Comparison of ENCODE assay signal across 21 cellular contexts in genomic region chr10:36344816-36345215, GRCh38.
"Had no signal": no experiment of that assay in that cellular context is flagged by ENCODE, and none has a peak within 500 bp of the region (broad histone marks: within the 10 kb centered on the region; RNA-seq: fewer than 3 reads in every experiment).

No MANE protein-coding gene starts in this region.

- H3K4me1 ChIP-seq: body of pancreas, esophagus muscularis mucosa, neural progenitor cell, right atrium auricular region, thyroid gland had no signal

- ATAC-seq: activated CD4-positive, alpha-beta T cell treated with anti-CD3 and anti-CD28 coated beads for 36 hours; body of pancreas; heart right ventricle; left colon; naive thymus-derived CD4-positive, alpha-beta T cell; stimulated activated naive CD8-positive, alpha-beta T cell treated with anti-CD3 and anti-CD28 coated beads, Interleukin-15, Interleukin-2, amounts not matched to agents 100 U/mL and 50 U/mL, for 24 hours; WTC11 had no signal

- H3K4me3 ChIP-seq: body of pancreas, esophagus muscularis mucosa, heart right ventricle, neural progenitor cell, right atrium auricular region, thyroid gland had no signal

- H3K27ac ChIP-seq: body of pancreas, esophagus muscularis mucosa, neural progenitor cell, right atrium auricular region, thyroid gland had no signal

- DNase-seq: activated CD4-positive, alpha-beta T cell treated with anti-CD3 and anti-CD28 coated beads for 36 hours; activated CD4-positive, alpha-beta T cell treated with anti-CD3 and anti-CD28 coated beads, Interleukin-2, amount 50 U/mL, for 4 hours; activated CD8-positive, alpha-beta memory T cell treated with anti-CD3 and anti-CD28 coated beads for 24 hours; activated CD8-positive, alpha-beta memory T cell treated with anti-CD3 and anti-CD28 coated beads, Interleukin-2, amount 50 U/mL, for 4 hours; activated naive CD4-positive, alpha-beta T cell treated with Interleukin-2 at 50 U/mL for 16 hours; activated naive CD8-positive, alpha-beta T cell treated with anti-CD3 and anti-CD28 coated beads for 36 hours; activated T-cell treated with anti-CD3 and anti-CD28 coated beads, Interleukin-2, amount 50 U/mL, for 24 hours; amygdala; body of pancreas; heart right ventricle; left colon; naive thymus-derived CD4-positive, alpha-beta T cell; stimulated activated CD4-positive, alpha-beta T cell treated with anti-CD3 and anti-CD28 coated beads, Interleukin-12 subunit alpha, Interleukin-12 subunit beta, amount 100 ng/mL, for 4 hours; stimulated activated CD4-positive, alpha-beta T cell treated with anti-CD3 and anti-CD28 coated beads, Interleukin-4, amount 100 ng/mL, for 4 hours; stimulated activated naive CD8-positive, alpha-beta T cell treated with anti-CD3 and anti-CD28 coated beads, Interleukin-15, Interleukin-2, amounts not matched to agents 100 U/mL and 50 U/mL, for 24 hours; T-helper 9 cell; thyroid gland had no signal

- H2AFZ ChIP-seq: neural progenitor cell had no signal

- H3K9ac ChIP-seq: neural progenitor cell had no signal

- H3K27me3 ChIP-seq: body of pancreas, esophagus muscularis mucosa, heart right ventricle, neural progenitor cell, right atrium auricular region, thyroid gland had no signal

- H3K9me3 ChIP-seq: body of pancreas, esophagus muscularis mucosa, heart right ventricle, right atrium auricular region, thyroid gland had no signal

- H3K36me3 ChIP-seq: esophagus muscularis mucosa, heart right ventricle, neural progenitor cell, right atrium auricular region, thyroid gland had no signal

- H3K4me2 ChIP-seq: neural progenitor cell had no signal
